ENCODE assay signal across 1 cellular context in the genomic region with DNA sequence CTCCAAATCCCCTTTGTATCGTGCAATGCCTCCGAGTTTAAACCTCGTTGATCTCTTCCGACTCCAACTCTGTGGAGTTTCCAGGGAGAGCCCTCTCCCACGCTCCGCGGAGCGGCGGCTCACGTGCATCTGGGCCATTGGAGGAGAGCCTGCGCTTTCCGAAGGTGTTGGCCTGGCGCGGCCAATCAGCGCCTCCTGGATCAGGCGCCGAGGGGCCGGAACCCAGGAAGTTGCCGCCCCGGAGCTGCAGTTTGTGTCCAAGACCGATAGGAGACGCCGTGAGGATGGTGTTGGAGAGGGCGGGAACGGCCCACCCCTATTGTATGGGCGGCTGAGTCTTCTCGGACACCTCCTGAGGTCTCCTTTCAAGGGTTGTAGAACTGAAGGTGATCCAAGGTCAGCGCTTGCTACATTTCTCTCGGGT.
A peak's percentile ranks its signal among the peaks of the same experiment; 100 is the strongest.
TF ChIP-seq lines count a peak whose summit lies in the region.

No MANE protein-coding gene starts in this region.

TF ChIP-seq in WTC11, 78 proteins besides CTCF, POLR2A, EP300 and RAD21 (continued from another document and continues in another):
- TF ChIP-seq, protein P1, sequence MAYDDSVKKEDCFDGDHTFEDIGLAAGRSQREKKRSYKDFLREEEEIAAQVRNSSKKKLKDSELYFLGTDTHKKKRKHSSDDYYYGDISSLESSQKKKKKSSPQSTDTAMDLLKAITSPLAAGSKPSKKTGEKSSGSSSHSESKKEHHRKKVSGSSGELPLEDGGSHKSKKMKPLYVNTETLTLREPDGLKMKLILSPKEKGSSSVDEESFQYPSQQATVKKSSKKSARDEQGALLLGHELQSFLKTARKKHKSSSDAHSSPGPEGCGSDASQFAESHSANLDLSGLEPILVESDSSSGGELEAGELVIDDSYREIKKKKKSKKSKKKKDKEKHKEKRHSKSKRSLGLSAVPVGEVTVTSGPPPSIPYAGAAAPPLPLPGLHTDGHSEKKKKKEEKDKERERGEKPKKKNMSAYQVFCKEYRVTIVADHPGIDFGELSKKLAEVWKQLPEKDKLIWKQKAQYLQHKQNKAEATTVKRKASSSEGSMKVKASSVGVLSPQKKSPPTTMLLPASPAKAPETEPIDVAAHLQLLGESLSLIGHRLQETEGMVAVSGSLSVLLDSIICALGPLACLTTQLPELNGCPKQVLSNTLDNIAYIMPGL (CRISPR knock-in tag; IDR thresholded peaks at IDR 0.05): peak; percentile 88
- TF ChIP-seq NFYB (CRISPR knock-in tag; conservative IDR thresholded peaks at IDR 0.05; ENCODE audit: low read depth): peak; percentile 96
- TF ChIP-seq GRHL2 (CRISPR knock-in tag; IDR thresholded peaks at IDR 0.05; ENCODE audit: insufficient replicate concordance, severe bottlenecking): no peak
- TF ChIP-seq TEAD1 (CRISPR knock-in tag; IDR thresholded peaks at IDR 0.05): peak; percentile 98
- TF ChIP-seq OVOL2 (CRISPR knock-in tag; IDR thresholded peaks at IDR 0.05; ENCODE audit: borderline replicate concordance): no peak
- peak; percentile 95; the same call in 1 of the 2 replicates for TF ChIP-seq NR3C1 (CRISPR knock-in tag; conservative IDR thresholded peaks at IDR 0.05; ENCODE audit: low read depth)
- peak; percentile 83 for TF ChIP-seq CREM (CRISPR knock-in tag; IDR thresholded peaks at IDR 0.05)
- peak; percentile 65 for TF ChIP-seq SP1 (CRISPR knock-in tag; conservative IDR thresholded peaks at IDR 0.05)
- peak; percentile 79 for TF ChIP-seq NR2C2 (CRISPR knock-in tag; IDR thresholded peaks at IDR 0.05)
- no peak for TF ChIP-seq ZNF121 (CRISPR knock-in tag; IDR thresholded peaks at IDR 0.05)
- TF ChIP-seq, protein P2, sequence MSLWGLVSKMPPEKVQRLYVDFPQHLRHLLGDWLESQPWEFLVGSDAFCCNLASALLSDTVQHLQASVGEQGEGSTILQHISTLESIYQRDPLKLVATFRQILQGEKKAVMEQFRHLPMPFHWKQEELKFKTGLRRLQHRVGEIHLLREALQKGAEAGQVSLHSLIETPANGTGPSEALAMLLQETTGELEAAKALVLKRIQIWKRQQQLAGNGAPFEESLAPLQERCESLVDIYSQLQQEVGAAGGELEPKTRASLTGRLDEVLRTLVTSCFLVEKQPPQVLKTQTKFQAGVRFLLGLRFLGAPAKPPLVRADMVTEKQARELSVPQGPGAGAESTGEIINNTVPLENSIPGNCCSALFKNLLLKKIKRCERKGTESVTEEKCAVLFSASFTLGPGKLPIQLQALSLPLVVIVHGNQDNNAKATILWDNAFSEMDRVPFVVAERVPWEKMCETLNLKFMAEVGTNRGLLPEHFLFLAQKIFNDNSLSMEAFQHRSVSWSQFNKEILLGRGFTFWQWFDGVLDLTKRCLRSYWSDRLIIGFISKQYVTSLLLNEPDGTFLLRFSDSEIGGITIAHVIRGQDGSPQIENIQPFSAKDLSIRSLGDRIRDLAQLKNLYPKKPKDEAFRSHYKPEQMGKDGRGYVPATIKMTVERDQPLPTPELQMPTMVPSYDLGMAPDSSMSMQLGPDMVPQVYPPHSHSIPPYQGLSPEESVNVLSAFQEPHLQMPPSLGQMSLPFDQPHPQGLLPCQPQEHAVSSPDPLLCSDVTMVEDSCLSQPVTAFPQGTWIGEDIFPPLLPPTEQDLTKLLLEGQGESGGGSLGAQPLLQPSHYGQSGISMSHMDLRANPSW (CRISPR knock-in tag; conservative IDR thresholded peaks at IDR 0.05; ENCODE audit: low read depth): 0 out of 2 replicates have a peak, but pooled peaks have one; percentile 23
- TF ChIP-seq JAZF1 (CRISPR knock-in tag; IDR thresholded peaks at IDR 0.05): no peak
- TF ChIP-seq ZNF263 (CRISPR knock-in tag; IDR thresholded peaks at IDR 0.05; ENCODE audit: low read depth): peak; percentile 71
- TF ChIP-seq, protein P3, sequence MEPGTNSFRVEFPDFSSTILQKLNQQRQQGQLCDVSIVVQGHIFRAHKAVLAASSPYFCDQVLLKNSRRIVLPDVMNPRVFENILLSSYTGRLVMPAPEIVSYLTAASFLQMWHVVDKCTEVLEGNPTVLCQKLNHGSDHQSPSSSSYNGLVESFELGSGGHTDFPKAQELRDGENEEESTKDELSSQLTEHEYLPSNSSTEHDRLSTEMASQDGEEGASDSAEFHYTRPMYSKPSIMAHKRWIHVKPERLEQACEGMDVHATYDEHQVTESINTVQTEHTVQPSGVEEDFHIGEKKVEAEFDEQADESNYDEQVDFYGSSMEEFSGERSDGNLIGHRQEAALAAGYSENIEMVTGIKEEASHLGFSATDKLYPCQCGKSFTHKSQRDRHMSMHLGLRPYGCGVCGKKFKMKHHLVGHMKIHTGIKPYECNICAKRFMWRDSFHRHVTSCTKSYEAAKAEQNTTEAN (CRISPR knock-in tag; IDR thresholded peaks at IDR 0.05): peak; percentile 91
- TF ChIP-seq, protein P4, sequence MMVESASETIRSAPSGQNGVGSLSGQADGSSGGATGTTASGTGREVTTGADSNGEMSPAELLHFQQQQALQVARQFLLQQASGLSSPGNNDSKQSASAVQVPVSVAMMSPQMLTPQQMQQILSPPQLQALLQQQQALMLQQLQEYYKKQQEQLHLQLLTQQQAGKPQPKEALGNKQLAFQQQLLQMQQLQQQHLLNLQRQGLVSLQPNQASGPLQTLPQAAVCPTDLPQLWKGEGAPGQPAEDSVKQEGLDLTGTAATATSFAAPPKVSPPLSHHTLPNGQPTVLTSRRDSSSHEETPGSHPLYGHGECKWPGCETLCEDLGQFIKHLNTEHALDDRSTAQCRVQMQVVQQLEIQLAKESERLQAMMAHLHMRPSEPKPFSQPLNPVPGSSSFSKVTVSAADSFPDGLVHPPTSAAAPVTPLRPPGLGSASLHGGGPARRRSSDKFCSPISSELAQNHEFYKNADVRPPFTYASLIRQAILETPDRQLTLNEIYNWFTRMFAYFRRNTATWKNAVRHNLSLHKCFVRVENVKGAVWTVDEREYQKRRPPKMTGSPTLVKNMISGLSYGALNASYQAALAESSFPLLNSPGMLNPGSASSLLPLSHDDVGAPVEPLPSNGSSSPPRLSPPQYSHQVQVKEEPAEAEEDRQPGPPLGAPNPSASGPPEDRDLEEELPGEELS (CRISPR knock-in tag; IDR thresholded peaks at IDR 0.05): peak; percentile 98
- no peak for TF ChIP-seq ZNF396 (CRISPR knock-in tag; IDR thresholded peaks at IDR 0.05; ENCODE audit: borderline replicate concordance)
- TF ChIP-seq, protein P5, sequence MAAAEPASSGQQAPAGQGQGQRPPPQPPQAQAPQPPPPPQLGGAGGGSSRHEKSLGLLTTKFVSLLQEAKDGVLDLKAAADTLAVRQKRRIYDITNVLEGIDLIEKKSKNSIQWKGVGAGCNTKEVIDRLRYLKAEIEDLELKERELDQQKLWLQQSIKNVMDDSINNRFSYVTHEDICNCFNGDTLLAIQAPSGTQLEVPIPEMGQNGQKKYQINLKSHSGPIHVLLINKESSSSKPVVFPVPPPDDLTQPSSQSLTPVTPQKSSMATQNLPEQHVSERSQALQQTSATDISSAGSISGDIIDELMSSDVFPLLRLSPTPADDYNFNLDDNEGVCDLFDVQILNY (CRISPR knock-in tag; IDR thresholded peaks at IDR 0.05): peak; percentile 97
- no peak for TF ChIP-seq RORB (CRISPR knock-in tag; IDR thresholded peaks at IDR 0.05)
- TF ChIP-seq IRF2 (CRISPR knock-in tag; IDR thresholded peaks at IDR 0.05; ENCODE audit: borderline replicate concordance, low read depth): no peak
- TF ChIP-seq, protein P6, sequence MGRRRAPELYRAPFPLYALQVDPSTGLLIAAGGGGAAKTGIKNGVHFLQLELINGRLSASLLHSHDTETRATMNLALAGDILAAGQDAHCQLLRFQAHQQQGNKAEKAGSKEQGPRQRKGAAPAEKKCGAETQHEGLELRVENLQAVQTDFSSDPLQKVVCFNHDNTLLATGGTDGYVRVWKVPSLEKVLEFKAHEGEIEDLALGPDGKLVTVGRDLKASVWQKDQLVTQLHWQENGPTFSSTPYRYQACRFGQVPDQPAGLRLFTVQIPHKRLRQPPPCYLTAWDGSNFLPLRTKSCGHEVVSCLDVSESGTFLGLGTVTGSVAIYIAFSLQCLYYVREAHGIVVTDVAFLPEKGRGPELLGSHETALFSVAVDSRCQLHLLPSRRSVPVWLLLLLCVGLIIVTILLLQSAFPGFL (CRISPR knock-in tag; IDR thresholded peaks at IDR 0.05; ENCODE audit: borderline replicate concordance): peak; percentile 82; the same call in 1 of the 2 replicates
- TF ChIP-seq, protein P7, sequence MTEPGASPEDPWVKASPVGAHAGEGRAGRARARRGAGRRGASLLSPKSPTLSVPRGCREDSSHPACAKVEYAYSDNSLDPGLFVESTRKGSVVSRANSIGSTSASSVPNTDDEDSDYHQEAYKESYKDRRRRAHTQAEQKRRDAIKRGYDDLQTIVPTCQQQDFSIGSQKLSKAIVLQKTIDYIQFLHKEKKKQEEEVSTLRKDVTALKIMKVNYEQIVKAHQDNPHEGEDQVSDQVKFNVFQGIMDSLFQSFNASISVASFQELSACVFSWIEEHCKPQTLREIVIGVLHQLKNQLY (CRISPR knock-in tag; IDR thresholded peaks at IDR 0.05): peak; percentile 95; the same call in 1 of the 2 replicates
- TF ChIP-seq ZNF416 (CRISPR knock-in tag; IDR thresholded peaks at IDR 0.05): no peak
- TF ChIP-seq, protein P8, sequence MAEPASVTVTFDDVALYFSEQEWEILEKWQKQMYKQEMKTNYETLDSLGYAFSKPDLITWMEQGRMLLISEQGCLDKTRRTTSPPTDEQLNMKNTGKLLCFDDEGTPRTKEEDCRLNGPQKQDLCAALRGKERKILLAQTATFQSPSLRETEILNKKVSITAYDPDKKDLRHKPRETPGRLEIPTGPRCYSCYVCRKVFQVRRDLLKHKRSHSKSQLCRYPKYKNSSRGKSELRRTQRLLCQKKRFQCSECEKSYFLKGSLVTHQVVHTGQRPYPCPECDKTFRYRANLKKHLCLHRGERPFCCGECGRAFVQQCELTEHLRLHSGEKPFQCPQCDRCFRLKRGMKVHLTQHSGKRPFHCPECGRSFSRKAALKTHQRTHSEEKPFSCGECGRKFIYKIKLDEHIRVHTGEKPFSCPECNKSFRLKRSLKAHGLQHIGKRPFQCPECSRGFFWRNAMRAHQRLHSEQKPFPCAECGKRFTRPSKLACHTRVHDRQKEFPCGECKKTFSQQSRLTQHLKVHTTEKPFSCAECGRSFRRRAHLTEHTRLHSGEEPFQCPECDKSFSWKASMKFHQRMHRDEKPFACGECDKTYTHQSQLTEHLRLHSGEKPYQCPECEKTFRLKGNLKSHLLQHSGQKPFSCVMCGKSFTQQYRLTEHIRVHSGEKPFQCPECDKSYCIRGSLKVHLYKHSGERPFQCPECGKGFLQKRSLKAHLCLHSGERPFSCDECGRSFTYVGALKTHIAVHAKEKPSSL (CRISPR knock-in tag; conservative IDR thresholded peaks at IDR 0.05): no peak
- TF ChIP-seq ATF1 (CRISPR knock-in tag; IDR thresholded peaks at IDR 0.05): peak; percentile 85; the same call in 1 of the 2 replicates
- peak; percentile 90 for TF ChIP-seq FOXK1 (CRISPR knock-in tag; IDR thresholded peaks at IDR 0.05)
- TF ChIP-seq, protein P9, sequence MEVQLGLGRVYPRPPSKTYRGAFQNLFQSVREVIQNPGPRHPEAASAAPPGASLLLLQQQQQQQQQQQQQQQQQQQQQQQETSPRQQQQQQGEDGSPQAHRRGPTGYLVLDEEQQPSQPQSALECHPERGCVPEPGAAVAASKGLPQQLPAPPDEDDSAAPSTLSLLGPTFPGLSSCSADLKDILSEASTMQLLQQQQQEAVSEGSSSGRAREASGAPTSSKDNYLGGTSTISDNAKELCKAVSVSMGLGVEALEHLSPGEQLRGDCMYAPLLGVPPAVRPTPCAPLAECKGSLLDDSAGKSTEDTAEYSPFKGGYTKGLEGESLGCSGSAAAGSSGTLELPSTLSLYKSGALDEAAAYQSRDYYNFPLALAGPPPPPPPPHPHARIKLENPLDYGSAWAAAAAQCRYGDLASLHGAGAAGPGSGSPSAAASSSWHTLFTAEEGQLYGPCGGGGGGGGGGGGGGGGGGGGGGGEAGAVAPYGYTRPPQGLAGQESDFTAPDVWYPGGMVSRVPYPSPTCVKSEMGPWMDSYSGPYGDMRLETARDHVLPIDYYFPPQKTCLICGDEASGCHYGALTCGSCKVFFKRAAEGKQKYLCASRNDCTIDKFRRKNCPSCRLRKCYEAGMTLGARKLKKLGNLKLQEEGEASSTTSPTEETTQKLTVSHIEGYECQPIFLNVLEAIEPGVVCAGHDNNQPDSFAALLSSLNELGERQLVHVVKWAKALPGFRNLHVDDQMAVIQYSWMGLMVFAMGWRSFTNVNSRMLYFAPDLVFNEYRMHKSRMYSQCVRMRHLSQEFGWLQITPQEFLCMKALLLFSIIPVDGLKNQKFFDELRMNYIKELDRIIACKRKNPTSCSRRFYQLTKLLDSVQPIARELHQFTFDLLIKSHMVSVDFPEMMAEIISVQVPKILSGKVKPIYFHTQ (CRISPR knock-in tag; IDR thresholded peaks at IDR 0.05): no peak
- TF ChIP-seq MYBL2 (CRISPR knock-in tag; IDR thresholded peaks at IDR 0.05): peak; percentile 92
- TF ChIP-seq MXD4 (CRISPR knock-in tag; IDR thresholded peaks at IDR 0.05; ENCODE audit: borderline replicate concordance): no peak
- TF ChIP-seq FOXP1 (CRISPR knock-in tag; IDR thresholded peaks at IDR 0.05; ENCODE audit: borderline replicate concordance): peak; percentile 98
- TF ChIP-seq, protein P10, sequence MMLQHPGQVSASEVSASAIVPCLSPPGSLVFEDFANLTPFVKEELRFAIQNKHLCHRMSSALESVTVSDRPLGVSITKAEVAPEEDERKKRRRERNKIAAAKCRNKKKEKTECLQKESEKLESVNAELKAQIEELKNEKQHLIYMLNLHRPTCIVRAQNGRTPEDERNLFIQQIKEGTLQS (CRISPR knock-in tag; conservative IDR thresholded peaks at IDR 0.05): no peak
- peak; percentile 98 for TF ChIP-seq TP53 (CRISPR knock-in tag; IDR thresholded peaks at IDR 0.05)
- TF ChIP-seq, protein P11, sequence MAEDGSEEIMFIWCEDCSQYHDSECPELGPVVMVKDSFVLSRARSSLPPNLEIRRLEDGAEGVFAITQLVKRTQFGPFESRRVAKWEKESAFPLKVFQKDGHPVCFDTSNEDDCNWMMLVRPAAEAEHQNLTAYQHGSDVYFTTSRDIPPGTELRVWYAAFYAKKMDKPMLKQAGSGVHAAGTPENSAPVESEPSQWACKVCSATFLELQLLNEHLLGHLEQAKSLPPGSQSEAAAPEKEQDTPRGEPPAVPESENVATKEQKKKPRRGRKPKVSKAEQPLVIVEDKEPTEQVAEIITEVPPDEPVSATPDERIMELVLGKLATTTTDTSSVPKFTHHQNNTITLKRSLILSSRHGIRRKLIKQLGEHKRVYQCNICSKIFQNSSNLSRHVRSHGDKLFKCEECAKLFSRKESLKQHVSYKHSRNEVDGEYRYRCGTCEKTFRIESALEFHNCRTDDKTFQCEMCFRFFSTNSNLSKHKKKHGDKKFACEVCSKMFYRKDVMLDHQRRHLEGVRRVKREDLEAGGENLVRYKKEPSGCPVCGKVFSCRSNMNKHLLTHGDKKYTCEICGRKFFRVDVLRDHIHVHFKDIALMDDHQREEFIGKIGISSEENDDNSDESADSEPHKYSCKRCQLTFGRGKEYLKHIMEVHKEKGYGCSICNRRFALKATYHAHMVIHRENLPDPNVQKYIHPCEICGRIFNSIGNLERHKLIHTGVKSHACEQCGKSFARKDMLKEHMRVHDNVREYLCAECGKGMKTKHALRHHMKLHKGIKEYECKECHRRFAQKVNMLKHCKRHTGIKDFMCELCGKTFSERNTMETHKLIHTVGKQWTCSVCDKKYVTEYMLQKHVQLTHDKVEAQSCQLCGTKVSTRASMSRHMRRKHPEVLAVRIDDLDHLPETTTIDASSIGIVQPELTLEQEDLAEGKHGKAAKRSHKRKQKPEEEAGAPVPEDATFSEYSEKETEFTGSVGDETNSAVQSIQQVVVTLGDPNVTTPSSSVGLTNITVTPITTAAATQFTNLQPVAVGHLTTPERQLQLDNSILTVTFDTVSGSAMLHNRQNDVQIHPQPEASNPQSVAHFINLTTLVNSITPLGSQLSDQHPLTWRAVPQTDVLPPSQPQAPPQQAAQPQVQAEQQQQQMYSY (CRISPR knock-in tag; IDR thresholded peaks at IDR 0.05): peak; percentile 64; the same call in 1 of the 2 replicates
- TF ChIP-seq KAT7 (CRISPR knock-in tag; IDR thresholded peaks at IDR 0.05; ENCODE audit: borderline replicate concordance): peak; percentile 98
